ENCODE assay signal across 8 cellular contexts in the genomic region with DNA sequence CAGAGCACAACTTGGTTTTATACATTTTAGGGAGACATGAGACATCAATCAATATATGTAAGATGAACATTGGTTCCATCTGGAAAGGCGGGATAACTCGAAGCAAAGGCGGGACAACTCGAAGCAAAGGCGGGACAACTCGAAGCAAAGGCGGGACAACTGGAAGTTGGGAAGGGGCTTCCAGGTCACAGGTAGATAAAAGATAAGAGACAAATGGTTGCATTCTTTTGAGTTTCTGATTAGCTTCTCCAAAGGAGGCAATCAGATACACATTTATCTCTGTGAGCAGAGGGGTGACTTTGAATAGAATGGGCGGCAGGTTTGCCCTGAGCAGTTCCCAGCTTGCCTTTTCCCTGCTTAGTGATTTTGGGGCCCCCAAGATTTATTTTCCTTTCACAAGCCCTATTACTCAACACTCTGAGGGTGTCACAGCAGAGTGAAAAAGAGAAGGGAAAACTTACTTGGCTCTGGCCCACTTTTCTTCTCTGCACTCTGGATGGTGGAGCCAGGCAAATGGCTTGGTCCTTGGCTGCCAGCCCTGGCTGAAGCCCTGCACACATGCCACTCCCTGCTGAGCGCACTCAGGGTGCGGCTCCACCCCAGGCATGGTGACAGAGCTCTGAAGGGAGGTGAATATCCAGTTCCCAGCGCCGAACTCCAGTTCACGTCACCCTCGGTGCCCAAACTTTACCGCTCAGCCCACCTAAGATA. TPM values are rescaled to one million over a fixed set of nuclear protein-coding genes. Genes with fewer than 3 reads are reported as not detected.
DNase-seq lines count a peak whose midpoint lies in the region; ATAC-seq, FAIRE-seq and TF ChIP-seq lines count a peak whose summit lies in the region.

No MANE protein-coding gene starts in this region.

- H3K27ac Mint-ChIP-seq in activated T-cell treated with anti-CD3 and anti-CD28 coated beads, Interleukin-2, amount 50 U/mL, for 72 hours = no peak overlapping the region

- H3K4me3 ChIP-seq in right atrium auricular region (peak overlapping the region in 1 of 2 donors; percentile 6), small intestine (ENCODE audit: low read depth in 1 of 2, low read length in 2 of 2) (no peak overlapping the region)

- no peaks in the 10 kb centered on the region for H3K9me3 Mint-ChIP-seq in activated T-cell treated with anti-CD3 and anti-CD28 coated beads, Interleukin-2, amount 50 U/mL, for 72 hours

- no peak overlapping the region for H3K4me3 Mint-ChIP-seq in activated T-cell treated with anti-CD3 and anti-CD28 coated beads, Interleukin-2, amount 50 U/mL, for 72 hours

- no peak for TF ChIP-seq CTCF in right atrium auricular region (IDR thresholded peaks at IDR 0.05)

- no peak for ATAC-seq in GM18519 (IDR thresholded peaks at IDR 0.05; ENCODE audit: low FRiP score, unreplicated experiment)
- ATAC-seq in activated T-cell treated with anti-CD3 and anti-CD28 coated beads, Interleukin-2, amount 50 U/mL, for 72 hours (replicated peaks in 1 of 2) = no peak

- WGBS in small intestine, 3 donors = 59 to 71% (median 60%) methylated on average over 15 of the region's 15 CpGs

- H3K27ac ChIP-seq in right atrium auricular region (peak overlapping the region in 1 of 2 donors; percentile 33), small intestine (ENCODE audit: low read depth in 1 of 2, low read length in 1 of 2) (peak overlapping the region in 1 of 2 donors; percentile 39)

- H3K9me3 ChIP-seq in right atrium auricular region (no peaks in the 10 kb centered on the region), small intestine (ENCODE audit: control insufficient read depth, low read depth) (no peaks in the 10 kb centered on the region)

- H3K36me3 Mint-ChIP-seq in activated T-cell treated with anti-CD3 and anti-CD28 coated beads, Interleukin-2, amount 50 U/mL, for 72 hours (ENCODE audit: insufficient read depth in 2 of 2) = no peaks in the 10 kb centered on the region

- peaks cover 19% of the 10 kb centered on the region for H3K27me3 Mint-ChIP-seq in activated T-cell treated with anti-CD3 and anti-CD28 coated beads, Interleukin-2, amount 50 U/mL, for 72 hours (ENCODE audit: low read depth)

- H3K4me1 ChIP-seq in right atrium auricular region (peaks cover 0 to 39% of the 10 kb centered on the region in 2 donors), small intestine (ENCODE audit: control insufficient read depth in 2 of 2, insufficient read depth in 1 of 2, low read depth in 1 of 2, low read length in 1 of 2) (no peaks in the 10 kb centered on the region)

- DNase-seq in HT-29 (ENCODE audit: low spot score) (peak; percentile 55), amygdala (lab: John Stamatoyannopoulos, UW) (peak in 29 of 56 donors; percentile 4 to 69 (median 34)), right atrium auricular region (ENCODE audit: low spot score) (peak; percentile 74), small intestine (peak; percentile 88), NCI-H524 (lab: John Stamatoyannopoulos, UW) (no peak)
- no peak for DNase-seq in activated CD4-positive, alpha-beta T cell treated with anti-CD3 and anti-CD28 coated beads for 4 hours
- no peak for DNase-seq in activated T-cell treated with anti-CD3 and anti-CD28 coated beads, Interleukin-2, amount 50 U/mL, for 72 hours

- H3K27me3 ChIP-seq in right atrium auricular region = no peaks in the 10 kb centered on the region
- no peaks in the 10 kb centered on the region for H3K27me3 ChIP-seq in small intestine (ENCODE audit: control insufficient read depth in 2 of 2, insufficient read depth in 2 of 2, low read length in 2 of 2)

- H3K4me1 Mint-ChIP-seq in activated T-cell treated with anti-CD3 and anti-CD28 coated beads, Interleukin-2, amount 50 U/mL, for 72 hours (ENCODE audit: low read depth) = no peaks in the 10 kb centered on the region

- no peak for FAIRE-seq in small intestine (lab: Jason Lieb, UNC)

- H3K36me3 ChIP-seq in right atrium auricular region (no peaks in the 10 kb centered on the region), small intestine (ENCODE audit: control insufficient read depth in 2 of 2, insufficient read depth in 2 of 2, low read length in 2 of 2) (no peaks in the 10 kb centered on the region)

RNA-seq across cellular contexts. Expression of a gene that starts 46.7 kb away (rescaled TPM):
- 24.3 and 29.1 TPM in 2 replicates for total RNA-seq in HT-29 (2014; rRNA removed; shearing (Covaris generic))
- 10 to 100 TPM; 31.6 to 41.6 TPM for total RNA-seq in right atrium auricular region
- 10 to 100 TPM; 14.3 to 16.3 (median 14.6) TPM for polyA plus RNA-seq in small intestine
- 1 to 10 TPM; 2.3 to 3.7 TPM for total RNA-seq in activated T-cell treated with anti-CD3 and anti-CD28 coated beads, Interleukin-2, amount 50 U/mL, for 72 hours

Comparison
In these comparisons a context has a peak if more than half of its experiments do, and no peak if none do; other contexts are left out.
1. DNase-seq: peak in HT-29 (single experiment), amygdala (29 of 56), right atrium auricular region (single experiment) and small intestine (single experiment); none in activated CD4-positive, alpha-beta T cell treated with anti-CD3 and anti-CD28 coated beads for 4 hours (0 of 2), NCI-H524 (0 of 2) and activated T-cell treated with anti-CD3 and anti-CD28 coated beads, Interleukin-2, amount 50 U/mL, for 72 hours (0 of 2).